8 cellular contexts compared by ENCODE assay signal in genomic region chr6:3118353-3119039, GRCh38. TPM values are rescaled to one million over a fixed set of nuclear protein-coding genes. Genes with fewer than 3 reads are reported as not detected.
DNase-seq lines count a peak whose midpoint lies in the region; ATAC-seq and TF ChIP-seq lines count a peak whose summit lies in the region.

Gene BPHL (plus strand): TSS chr6:3118711. CDS start chr6:3118741, 30 bp downstream.

- peak within 1 kb of the TSS; percentile 85 to 98 (median 93) for H3K27ac Mint-ChIP-seq in IgD-negative memory B cell

- H3K9me3 Mint-ChIP-seq in IgD-negative memory B cell = no peaks in the 10 kb centered on the region

- TF ChIP-seq CTCF in epithelial cell of proximal tubule (conservative IDR thresholded peaks at IDR 0.05; ENCODE audit: low read depth, low read length) = no peak

- ATAC-seq in GM21576 (IDR thresholded peaks at IDR 0.05; ENCODE audit: unreplicated experiment) = peak; percentile 82

- peak; percentile 66 for DNase-seq in DMS153 (lab: John Stamatoyannopoulos, UW)
- peak; percentile 99 for DNase-seq in OCI-M1 (lab: John Stamatoyannopoulos, UW)
- DNase-seq in activated T-cell treated with anti-CD3 and anti-CD28 coated beads, Interleukin-2, amount 50 U/mL, for 1 hour = peak; percentile 100
- DNase-seq in epithelial cell of proximal tubule (ENCODE audit: low read depth) = peak; percentile 37
- DNase-seq in mucosa of gallbladder (ENCODE audit: low spot score) = peak; percentile 98
- peak; percentile 100 for DNase-seq in stimulated activated CD8-positive, alpha-beta memory T cell treated with anti-CD3 and anti-CD28 coated beads, Interleukin-4, amount 100 ng/mL, for 24 hours (ENCODE audit: low read depth)

- peak within 1 kb of the TSS; percentile 86 to 97 (median 92) for H3K4me3 Mint-ChIP-seq in IgD-negative memory B cell

- H3K4me1 Mint-ChIP-seq in IgD-negative memory B cell = peaks cover 0 to 20% (median 14%) of the 10 kb centered on the region in 3 donors

- peak within 1 kb of the TSS; percentile 71 for H3K4me3 ChIP-seq in epithelial cell of proximal tubule (ENCODE audit: low read depth, low read length)

- H3K36me3 Mint-ChIP-seq in IgD-negative memory B cell = peaks cover 6% of the 10 kb centered on the region

- no peaks in the 10 kb centered on the region for H3K27me3 Mint-ChIP-seq in IgD-negative memory B cell

RNA-seq across cellular contexts. Expression of gene BPHL, which starts in this region (rescaled TPM):
- 17.3 TPM for polyA plus RNA-seq in IgD-negative memory B cell
- total RNA-seq in epithelial cell of proximal tubule (15.1 and 30.7 TPM in 2 replicates), mucosa of gallbladder (20.9 TPM)

Comparison
In these comparisons a context has a peak if more than half of its experiments do, and no peak if none do; other contexts are left out.
1. Peak in every context shown above with its lines: DNase-seq, ATAC-seq and H3K4me3 ChIP-seq.
2. DNase-seq: peak in every context shown above with its lines; median percentile 100 in activated T-cell treated with anti-CD3 and anti-CD28 coated beads, Interleukin-2, amount 50 U/mL, for 1 hour; 100 in stimulated activated CD8-positive, alpha-beta memory T cell treated with anti-CD3 and anti-CD28 coated beads, Interleukin-4, amount 100 ng/mL, for 24 hours; 99 in OCI-M1; 98 in mucosa of gallbladder; 66 in DMS153; 37 in epithelial cell of proximal tubule.